Comparison of ENCODE assay signal across 15 cellular contexts in genomic region chr10:78405781-78406180, GRCh38.
"Had no signal": no experiment of that assay in that cellular context is flagged by ENCODE, and none has a peak within 500 bp of the region (broad histone marks: within the 10 kb centered on the region; RNA-seq: fewer than 3 reads in every experiment).

No MANE protein-coding gene starts in this region.

- DNase-seq: activated CD4-positive, alpha-beta T cell treated with anti-CD3 and anti-CD28 coated beads for 36 hours; activated CD4-positive, alpha-beta T cell treated with anti-CD3 and anti-CD28 coated beads, Interleukin-2, amount 50 U/mL, for 48 hours; activated naive CD4-positive, alpha-beta T cell treated with Interleukin-2 at 50 U/mL for 16 hours; activated naive CD8-positive, alpha-beta T cell treated with anti-CD3 and anti-CD28 coated beads, Interleukin-2, amount 10 ng/mL, durations not matched to agents 7 days and 5 days; body of pancreas; heart right ventricle; left lung; naive B cell; posterior cingulate gyrus; stimulated activated CD4-positive, alpha-beta T cell treated with anti-CD3 and anti-CD28 coated beads, Interleukin-2, amount 100 ng/mL, for 24 hours; stimulated activated naive CD8-positive, alpha-beta T cell treated with anti-CD3 and anti-CD28 coated beads, Interleukin-15, Interleukin-2, amounts not matched to agents 100 U/mL and 50 U/mL, for 24 hours had no signal

- H3K36me3 ChIP-seq: heart right ventricle, left lung, upper lobe of left lung had no signal

- ATAC-seq: activated CD4-positive, alpha-beta T cell treated with anti-CD3 and anti-CD28 coated beads for 36 hours; activated T-helper 17 cell treated with anti-CD3 and anti-CD28 coated beads, Interleukin-2, amount 50 U/mL, for 72 hours; body of pancreas; heart right ventricle; left lung; stimulated activated naive CD8-positive, alpha-beta T cell treated with anti-CD3 and anti-CD28 coated beads, Interleukin-15, Interleukin-2, amounts not matched to agents 100 U/mL and 50 U/mL, for 24 hours; WTC11 had no signal

- H3K4me3 ChIP-seq: body of pancreas, left lung, upper lobe of left lung had no signal

- H3K27ac ChIP-seq: body of pancreas, heart right ventricle, left lung, upper lobe of left lung had no signal

- H3K9me3 Mint-ChIP-seq: activated naive CD8-positive, alpha-beta T cell treated with anti-CD3 and anti-CD28 coated beads, Interleukin-2, amount 10 ng/mL, durations not matched to agents 7 days and 5 days; activated T-helper 17 cell treated with anti-CD3 and anti-CD28 coated beads, Interleukin-2, amount 50 U/mL, for 72 hours; naive B cell; T-helper 2 cell treated with Interferon-gamma antibody and Interleukin-4, amounts not matched to agents 5 μg/mL and 100 μg/mL, for 36 hours had no signal

- H3K9me3 ChIP-seq: body of pancreas, heart right ventricle, left lung, upper lobe of left lung had no signal

- H3K27ac Mint-ChIP-seq: activated CD4-positive, alpha-beta T cell treated with anti-CD3 and anti-CD28 coated beads for 36 hours; activated naive CD8-positive, alpha-beta T cell treated with anti-CD3 and anti-CD28 coated beads, Interleukin-2, amount 10 ng/mL, durations not matched to agents 7 days and 5 days; activated T-helper 17 cell treated with anti-CD3 and anti-CD28 coated beads, Interleukin-2, amount 50 U/mL, for 72 hours; T-helper 2 cell treated with Interferon-gamma antibody and Interleukin-4, amounts not matched to agents 5 μg/mL and 100 μg/mL, for 36 hours; WTC11 had no signal

- H3K27me3 ChIP-seq: body of pancreas, upper lobe of left lung had no signal

- H3K36me3 Mint-ChIP-seq: activated naive CD8-positive, alpha-beta T cell treated with anti-CD3 and anti-CD28 coated beads, Interleukin-2, amount 10 ng/mL, durations not matched to agents 7 days and 5 days; WTC11 had no signal

- H3K4me3 Mint-ChIP-seq: activated CD4-positive, alpha-beta T cell treated with anti-CD3 and anti-CD28 coated beads for 36 hours; T-helper 2 cell treated with Interferon-gamma antibody and Interleukin-4, amounts not matched to agents 5 μg/mL and 100 μg/mL, for 36 hours had no signal
